ENCODE assay signal across 22 cellular contexts in the genomic region with DNA sequence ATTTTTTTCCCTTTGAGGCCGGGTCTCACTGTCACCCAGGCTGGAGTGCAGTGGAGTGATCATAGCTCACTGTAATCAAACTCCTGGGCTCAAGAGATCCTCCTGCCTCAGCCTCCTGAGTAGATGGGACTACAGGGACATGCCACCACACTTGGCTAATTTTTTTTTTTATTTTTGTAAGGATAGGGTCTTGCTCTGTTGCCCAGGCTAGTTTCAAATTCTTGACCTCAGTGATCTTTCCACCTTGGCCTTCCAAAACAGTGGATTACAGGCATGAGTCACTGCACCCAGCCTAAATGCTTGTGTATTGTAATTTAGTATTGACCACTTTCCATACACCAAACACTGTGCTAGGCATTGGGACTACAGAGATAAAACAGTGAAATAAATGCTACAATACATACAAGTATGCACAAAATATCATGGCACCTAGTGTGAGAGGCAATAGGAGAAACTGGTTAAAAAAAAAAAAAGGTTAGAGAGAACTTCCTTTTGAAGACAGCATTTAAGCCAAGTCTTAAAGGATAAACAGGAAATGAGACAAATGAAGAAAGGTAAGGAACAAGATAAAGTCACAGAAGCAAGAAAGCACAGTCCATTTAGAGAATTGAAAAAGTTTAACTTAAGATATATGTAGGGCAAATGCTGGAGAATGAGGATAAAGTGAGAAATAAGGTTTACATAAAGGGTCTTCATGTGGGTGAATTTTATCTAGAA.
DNase-seq lines count a peak whose midpoint lies in the region; ATAC-seq, FAIRE-seq and TF ChIP-seq lines count a peak whose summit lies in the region.
"Had no signal": no experiment of that assay in that cellular context is flagged by ENCODE, and none has a peak within 500 bp of the region (broad histone marks: within the 10 kb centered on the region; RNA-seq: fewer than 3 reads in every experiment).

No MANE protein-coding gene starts in this region.

- H3K4me1 Mint-ChIP-seq in activated CD8-positive, alpha-beta memory T cell treated with anti-CD3 and anti-CD28 coated beads, Interleukin-2, amount 10 ng/mL, durations not matched to agents 7 days and 5 days, result peaks cover 25% of the 10 kb centered on the region
- H3K4me1 Mint-ChIP-seq in T-cell, result peaks cover 29 to 37% (median 35%) of the 10 kb centered on the region in 3 donors
- H3K4me1 Mint-ChIP-seq: neural crest cell had no signal

- WGBS in GM12878 (ENCODE audit: insufficient coverage, insufficient replicate concordance, low lambda C conversion rate, missing lambda C conversion rate), result 94% methylated on average over 1 of the region's 1 CpG
- 97% methylated on average over 1 of the region's 1 CpG for WGBS in spleen, 5 donors

- H3K27ac Mint-ChIP-seq in activated CD8-positive, alpha-beta memory T cell treated with anti-CD3 and anti-CD28 coated beads, Interleukin-2, amount 10 ng/mL, durations not matched to agents 7 days and 5 days, result peak overlapping the region; percentile 63
- peak overlapping the region; percentile 95 for H3K27ac Mint-ChIP-seq in T-cell

- H3K36me3 Mint-ChIP-seq in activated CD8-positive, alpha-beta memory T cell treated with anti-CD3 and anti-CD28 coated beads, Interleukin-2, amount 10 ng/mL, durations not matched to agents 7 days and 5 days, result peaks cover 55% of the 10 kb centered on the region
- peaks cover 60% of the 10 kb centered on the region for H3K36me3 Mint-ChIP-seq in T-cell

- in situ Hi-C loops in GM12878 (cut with MboI), result no loop called here

- no peak overlapping the region for H3K4me2 ChIP-seq in GM12878 (ENCODE audit: control insufficient read depth, insufficient read depth)
- H3K4me2 ChIP-seq: A549 had no signal

- H3K9me3 Mint-ChIP-seq in activated CD8-positive, alpha-beta memory T cell treated with anti-CD3 and anti-CD28 coated beads, Interleukin-2, amount 10 ng/mL, durations not matched to agents 7 days and 5 days (ENCODE audit: low read depth), result no peaks in the 10 kb centered on the region
- peaks cover 0 to 5% (median 0%) of the 10 kb centered on the region in 3 donors for H3K9me3 Mint-ChIP-seq in T-cell
- H3K9me3 Mint-ChIP-seq: neural crest cell had no signal

- H3K27me3 ChIP-seq in GM12878 (replicated peaks in 1 of 2; ENCODE audit: control insufficient read depth in 2 of 2, insufficient read depth in 2 of 2, low read length in 1 of 2), result no peaks in the 10 kb centered on the region
- no peaks in the 10 kb centered on the region for H3K27me3 ChIP-seq in spleen (replicated peaks in 1 of 7)
- H3K27me3 ChIP-seq: adrenal gland, heart left ventricle, upper lobe of right lung had no signal

- CTCF ChIA-PET in activated CD8-positive, alpha-beta memory T cell treated with anti-CD3 and anti-CD28 coated beads, Interleukin-2, amount 10 ng/mL, durations not matched to agents 7 days and 5 days (lab: Charles Lee), result no interaction called here
- CTCF ChIA-PET in T-cell (lab: Charles Lee), result interaction anchor here in 1 of 2 donors (1.3 kb wide), 1 partner anchor 45 kb away, joined by 6 read pairs; no protein-coding TSS in a partner anchor
- CTCF ChIA-PET in GM12878 (lab: Yijun Ruan, JAX), result interaction anchor here (0.8 kb wide), 1 partner anchor 34 kb away, joined by 4 read pairs; no protein-coding TSS in a partner anchor

- H3K79me2 ChIP-seq in GM12878 (ENCODE audit: control insufficient read depth, insufficient read depth, low read length), result no peaks in the 10 kb centered on the region; the same call in none of the 2 replicates

- no peak overlapping the region for H3K9ac ChIP-seq in GM12878 (ENCODE audit: control insufficient read depth, insufficient read depth, low read length)

- H3K4me3 Mint-ChIP-seq in activated CD8-positive, alpha-beta memory T cell treated with anti-CD3 and anti-CD28 coated beads, Interleukin-2, amount 10 ng/mL, durations not matched to agents 7 days and 5 days, result no peak overlapping the region
- H3K4me3 Mint-ChIP-seq in T-cell, result peak overlapping the region in 2 of 3 donors; percentile 21 to 46
- H3K4me3 Mint-ChIP-seq: neural crest cell had no signal

- RAD21 ChIA-PET in GM12878 (lab: Charles Lee; ENCODE audit: unreplicated experiment), result no interaction called here

- 0 out of 2 replicates have a peak overlapping the region, but pooled peaks have one; percentile 19 for H3K27ac ChIP-seq in GM12878 (ENCODE audit: control insufficient read depth, insufficient read depth)
- H3K27ac ChIP-seq in spleen, result peak overlapping the region in 5 of 8 donors; percentile 2 to 26 (median 9)
- H3K27ac ChIP-seq: A549, adrenal gland, C4-2B, heart left ventricle, upper lobe of right lung, VCaP had no signal

- H3K9me3 ChIP-seq in GM12878 (replicated peaks; ENCODE audit: control insufficient read depth, insufficient read depth, low read length) (no peaks in the 10 kb centered on the region), spleen (no peaks in the 10 kb centered on the region)
- H3K9me3 ChIP-seq: A549, adrenal gland, heart left ventricle, upper lobe of right lung had no signal

- POLR2A ChIA-PET in T-cell (lab: Charles Lee) (no interaction called here), GM12878 (lab: Charles Lee) (interaction anchor here (1.0 kb wide), 1 partner anchor 36 kb away, joined by 3 read pairs; no protein-coding TSS in a partner anchor)

- peaks cover 3 to 56% of the 10 kb centered on the region in 2 experiments for H3K36me3 ChIP-seq in GM12878 (ENCODE audit: control insufficient read depth in 2 of 2, insufficient read depth in 2 of 2, low read length in 1 of 2)
- H3K36me3 ChIP-seq in spleen, result peaks cover 0 to 97% (median 41%) of the 10 kb centered on the region in 6 donors

- H3K4me3 ChIP-seq in GM12878 (no peak overlapping the region), spleen (no peak overlapping the region)
- H3K4me3 ChIP-seq: A549, adrenal gland, heart left ventricle, upper lobe of right lung had no signal

- no peak for TF ChIP-seq RAD21 in GM12878 (IDR thresholded peaks at IDR 0.05; ENCODE audit: insufficient read depth, low read depth, low read length)

- H4K20me1 ChIP-seq in GM12878 (ENCODE audit: control insufficient read depth, insufficient read depth), result no peaks in the 10 kb centered on the region

- ATAC-seq in activated CD8-positive, alpha-beta memory T cell treated with anti-CD3 and anti-CD28 coated beads, Interleukin-2, amount 10 ng/mL, durations not matched to agents 7 days and 5 days, result peak; percentile 39
- peak; percentile 55 to 75 (median 68) for ATAC-seq in T-cell (replicated peaks in 1 of 4)
- ATAC-seq in GM12878, result no peak
- ATAC-seq: A549, HCT116, heart left ventricle, upper lobe of right lung had no signal

- BruUV-seq in GM12878 (replicated peaks; lab: Mats Ljungman, UMichigan), result no TSS peak

- no peak for DNase-seq in activated CD8-positive, alpha-beta memory T cell treated with anti-CD3 and anti-CD28 coated beads, Interleukin-2, amount 10 ng/mL, durations not matched to agents 7 days and 5 days
- no peak for DNase-seq in activated CD8-positive, alpha-beta memory T cell treated with anti-CD3 and anti-CD28 coated beads for 24 hours
- DNase-seq in T-cell, result no peak
- no peak for DNase-seq in GM12878 (ENCODE audit: low read depth, low spot score)
- DNase-seq in spleen, result no peak
- DNase-seq in GM12891 (ENCODE audit: insufficient read length, low spot score), result no peak
- no peak for DNase-seq in kidney glomerular epithelial cell (lab: John Stamatoyannopoulos, UW)
- DNase-seq in stimulated activated CD8-positive, alpha-beta memory T cell treated with anti-CD3 and anti-CD28 coated beads, Interleukin-4, amount 100 ng/mL, for 48 hours, result no peak
- DNase-seq: activated CD8-positive, alpha-beta memory T cell treated with anti-CD3 and anti-CD28 coated beads, Interleukin-2, amount 50 U/mL, for 4 hours; adrenal gland; DMS79; heart left ventricle; NCI-H1436 treated with DMSO at 0.1 percent for 48 hours; NCI-H82; upper lobe of right lung had no signal

- intact Hi-C loops in GM12878 (cut with micrococcal nuclease; ENCODE audit: unreplicated experiment) (no loop called here), spleen (cut with DNase I; ENCODE audit: low total_unique reads) (no loop called here)

- no peaks in the 10 kb centered on the region for H3K27me3 Mint-ChIP-seq in activated CD8-positive, alpha-beta memory T cell treated with anti-CD3 and anti-CD28 coated beads, Interleukin-2, amount 10 ng/mL, durations not matched to agents 7 days and 5 days
- H3K27me3 Mint-ChIP-seq in T-cell, result no peaks in the 10 kb centered on the region

- no peak overlapping the region for H2AFZ ChIP-seq in GM12878 (ENCODE audit: control insufficient read depth, low read depth, low read length)

- no peaks in the 10 kb centered on the region for H3K4me1 ChIP-seq in GM12878 (ENCODE audit: control insufficient read depth, insufficient read depth, low read length)
- H3K4me1 ChIP-seq in spleen, result peaks cover 0 to 7% (median 0%) of the 10 kb centered on the region in 6 donors
- H3K4me1 ChIP-seq: A549, heart left ventricle, upper lobe of right lung had no signal

- TF ChIP-seq POLR2A in GM12878 (IDR thresholded peaks at IDR 0.05; ENCODE audit: low read depth, low read length) (no peak), spleen (IDR thresholded peaks at IDR 0.05) (no peak), GM12891 (IDR thresholded peaks at IDR 0.05; ENCODE audit: low read depth, low read length) (no peak)

- no peak for TF ChIP-seq EP300 in GM12878 (IDR thresholded peaks at IDR 0.05; ENCODE audit: borderline replicate concordance in 1 of 2, control insufficient read depth in 1 of 2, low read depth in 2 of 2, low read length in 2 of 2)

- FAIRE-seq in GM12878 (lab: Jason Lieb, UNC) (no peak), GM12891 (lab: Jason Lieb, UNC) (no peak)
- FAIRE-seq: A549, GM18507, islet of Langerhans had no signal

- SMC1A ChIA-PET in GM12878 (lab: Charles Lee; ENCODE audit: uncharacterized antibody, unreplicated experiment), result interaction anchor here (1.3 kb wide), 1 partner anchor 119 kb away, joined by 3 read pairs; no protein-coding TSS in a partner anchor

- no peak for TF ChIP-seq CTCF in GM12878 (IDR thresholded peaks at IDR 0.05 in 2 of 3, conservative IDR thresholded peaks at IDR 0.05 in 1 of 3; ENCODE audit: control insufficient read depth in 2 of 3, extremely low read depth in 1 of 3, insufficient read depth in 1 of 3, low read depth in 3 of 3, low read length in 3 of 3)
- TF ChIP-seq CTCF in spleen (IDR thresholded peaks at IDR 0.05 in 8 of 11, conservative IDR thresholded peaks at IDR 0.05 in 3 of 11), result no peak

TF ChIP-seq in GM12878, 131 proteins besides CTCF, POLR2A, EP300 and RAD21 (continues in another document):
- no peak for TF ChIP-seq MAX (IDR thresholded peaks at IDR 0.05; ENCODE audit: low read depth, low read length)

TF ChIP-seq in GM12891, 5 proteins besides CTCF, POLR2A, EP300 and RAD21:
- no peak for TF ChIP-seq SPI1 (IDR thresholded peaks at IDR 0.05; ENCODE audit: low read depth, low read length)
- TF ChIP-seq TAF1 (IDR thresholded peaks at IDR 0.05; ENCODE audit: low read depth, low read length), result no peak
- no peak for TF ChIP-seq PAX5 (IDR thresholded peaks at IDR 0.05; ENCODE audit: insufficient read depth, low read length, severe bottlenecking)
- TF ChIP-seq POLR2AphosphoS5 (IDR thresholded peaks at IDR 0.05; ENCODE audit: low read depth, low read length), result no peak
- TF ChIP-seq POU2F2 (IDR thresholded peaks at IDR 0.05; ENCODE audit: low read depth, low read length), result no peak
TF ChIP-seq in GM12891: peak in this region for 0.
